ENCODE assay signal across 8 cellular contexts in the genomic region with DNA sequence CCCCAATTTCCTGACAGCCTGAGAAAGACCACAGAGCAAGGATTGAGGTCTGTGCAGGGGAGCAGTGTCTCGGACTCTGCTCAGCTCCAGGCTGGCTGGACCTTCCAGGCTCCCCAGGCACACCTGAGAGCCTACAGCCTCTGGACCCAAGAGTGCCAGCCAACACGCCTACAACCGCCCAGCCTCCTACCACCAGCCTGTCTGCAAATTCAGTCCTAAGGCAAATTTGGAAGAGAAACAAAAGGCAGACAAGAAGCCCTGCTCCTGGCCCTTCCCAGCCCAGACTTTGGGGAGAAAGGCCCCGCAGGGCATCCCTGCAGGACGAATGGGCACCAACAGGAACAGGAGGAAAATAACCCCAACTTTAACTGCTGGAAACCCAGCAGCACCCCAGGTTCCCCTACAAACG. TPM values are rescaled to one million over a fixed set of nuclear protein-coding genes. Genes with fewer than 3 reads are reported as not detected.
DNase-seq lines count a peak whose midpoint lies in the region; ATAC-seq and TF ChIP-seq lines count a peak whose summit lies in the region.

No MANE protein-coding gene starts in this region.

- H3K27me3 ChIP-seq in GM23248 (replicated peaks; ENCODE audit: insufficient read depth), result no peaks in the 10 kb centered on the region

- no peak for TF ChIP-seq POLR2A in erythroblast (IDR thresholded peaks at IDR 0.05; ENCODE audit: low read length)

- no peak overlapping the region for H2AFZ ChIP-seq in GM23248

- peaks cover 14% of the 10 kb centered on the region for H3K27me3 Mint-ChIP-seq in activated CD4-positive, alpha-beta memory T cell treated with anti-CD3 and anti-CD28 coated beads, Interleukin-2, amount 10 ng/mL, durations not matched to agents 7 days and 5 days

- H3K4me1 Mint-ChIP-seq in activated CD4-positive, alpha-beta memory T cell treated with anti-CD3 and anti-CD28 coated beads, Interleukin-2, amount 10 ng/mL, durations not matched to agents 7 days and 5 days, result peaks cover 17% of the 10 kb centered on the region

- no peak overlapping the region for H3K27ac ChIP-seq in GM23248

- H3K4me1 ChIP-seq in GM23248 (ENCODE audit: insufficient read depth), result peaks cover 10% of the 10 kb centered on the region

- peak; percentile 29 for DNase-seq in GM23248
- DNase-seq in activated CD4-positive, alpha-beta memory T cell treated with anti-CD3 and anti-CD28 coated beads, Interleukin-2, amount 10 ng/mL, durations not matched to agents 7 days and 5 days, result peak; percentile 12
- peak; percentile 21 for DNase-seq in left cardiac atrium
- DNase-seq in retinal pigment epithelial cell (ENCODE audit: low read depth), result no peak
- no peak for DNase-seq in NCI-H1436 treated with DMSO at 0.1 percent for 48 hours (lab: John Stamatoyannopoulos, UW)
- DNase-seq in erythroblast (lab: John Stamatoyannopoulos, UW), result no peak
- no peak for DNase-seq in Ammon's horn (ENCODE audit: low spot score)

- peaks cover 9% of the 10 kb centered on the region; the same call in 1 of the 2 replicates for H4K20me1 ChIP-seq in GM23248 (ENCODE audit: insufficient read depth)

- H3K9ac ChIP-seq in GM23248, result peak overlapping the region; percentile 80

- in situ Hi-C loops in GM23248 (cut with MboI), result no loop called here

- no peaks in the 10 kb centered on the region for H3K36me3 ChIP-seq in GM23248 (ENCODE audit: low read depth)

- CTCF ChIA-PET in activated CD4-positive, alpha-beta memory T cell treated with anti-CD3 and anti-CD28 coated beads, Interleukin-2, amount 10 ng/mL, durations not matched to agents 7 days and 5 days (lab: Charles Lee), result no interaction called here

- no peaks in the 10 kb centered on the region for H3K9me3 Mint-ChIP-seq in activated CD4-positive, alpha-beta memory T cell treated with anti-CD3 and anti-CD28 coated beads, Interleukin-2, amount 10 ng/mL, durations not matched to agents 7 days and 5 days

- H3K9me2 ChIP-seq in GM23248 (ENCODE audit: insufficient read depth), result no peaks in the 10 kb centered on the region

- H3K4me3 Mint-ChIP-seq in activated CD4-positive, alpha-beta memory T cell treated with anti-CD3 and anti-CD28 coated beads, Interleukin-2, amount 10 ng/mL, durations not matched to agents 7 days and 5 days, result peak overlapping the region; percentile 74

- 12 to 17% methylated on average over 6 of the region's 6 CpGs for WGBS in GM23248 (ENCODE audit: low coverage in 1 of 2, low lambda C conversion rate in 2 of 2, missing lambda C conversion rate in 2 of 2), 2 experiments

- H3K9me3 ChIP-seq in GM23248 (ENCODE audit: low read depth), result no peaks in the 10 kb centered on the region

- no peak for ATAC-seq in left cardiac atrium
- ATAC-seq in GM21381 (IDR thresholded peaks at IDR 0.05; ENCODE audit: unreplicated experiment), result no peak

- peak overlapping the region; percentile 95 for H3K4me2 ChIP-seq in GM23248 (ENCODE audit: unreplicated experiment)

- H3K4me3 ChIP-seq in GM23248 (peak overlapping the region; percentile 97), retinal pigment epithelial cell (ENCODE audit: low read length) (peak overlapping the region; percentile 61)

- intact Hi-C loops in left cardiac atrium (cut with DNase I), result loop anchor here in 1 of 2 donors (10.0 kb wide), 1 partner anchor 142 kb away; no protein-coding TSS in a partner anchor

- peaks cover 61% of the 10 kb centered on the region for H3K79me2 ChIP-seq in GM23248 (ENCODE audit: insufficient read depth)

- H3K36me3 Mint-ChIP-seq in activated CD4-positive, alpha-beta memory T cell treated with anti-CD3 and anti-CD28 coated beads, Interleukin-2, amount 10 ng/mL, durations not matched to agents 7 days and 5 days (ENCODE audit: low read depth), result no peaks in the 10 kb centered on the region

- no peak for TF ChIP-seq CTCF in retinal pigment epithelial cell (conservative IDR thresholded peaks at IDR 0.05; ENCODE audit: low read depth, low read length)

- POLR2A ChIA-PET in activated CD4-positive, alpha-beta memory T cell treated with anti-CD3 and anti-CD28 coated beads, Interleukin-2, amount 10 ng/mL, durations not matched to agents 7 days and 5 days (lab: Charles Lee), result interaction anchor here (1.0 kb wide), 1 partner anchor 8 kb away, joined by 3 read pairs; no protein-coding TSS in a partner anchor

- peak overlapping the region; percentile 35 for H3K27ac Mint-ChIP-seq in activated CD4-positive, alpha-beta memory T cell treated with anti-CD3 and anti-CD28 coated beads, Interleukin-2, amount 10 ng/mL, durations not matched to agents 7 days and 5 days

- 0 out of 2 replicates have a peak, but pooled peaks cover 3% of the 10 kb centered on the region for H3F3A ChIP-seq in GM23248 (ENCODE audit: insufficient read depth)

RNA-seq across cellular contexts. Expression of gene HS6ST1, which starts 1.9 kb away (rescaled TPM):
- total RNA-seq in GM23248 (2014; rRNA removed; shearing (Covaris generic)), result 27.3 and 35.8 TPM in 2 replicates
- 3.3 and 4.0 TPM in 2 replicates for polyA plus RNA-seq in GM23248 (2016; fragmentation: Nextera tagmentation; extraction: Ambion mirVana)
- 1 to 10 TPM; 6.2 to 6.8 TPM for total RNA-seq in activated CD4-positive, alpha-beta memory T cell treated with anti-CD3 and anti-CD28 coated beads, Interleukin-2, amount 10 ng/mL, durations not matched to agents 7 days and 5 days
- 10 to 100 TPM; 14.3 to 19.3 TPM for total RNA-seq in left cardiac atrium

Comparison
In these comparisons a context has a peak if more than half of its experiments do, and no peak if none do; other contexts are left out.
1. DNase-seq: peak in GM23248 (single experiment), activated CD4-positive, alpha-beta memory T cell treated with anti-CD3 and anti-CD28 coated beads, Interleukin-2, amount 10 ng/mL, durations not matched to agents 7 days and 5 days (single experiment) and left cardiac atrium (single experiment); none in retinal pigment epithelial cell (single experiment), NCI-H1436 treated with DMSO at 0.1 percent for 48 hours (single experiment), erythroblast (0 of 2) and Ammon's horn (single experiment).